ENCODE assay signal across 27 cellular contexts in the genomic region with DNA sequence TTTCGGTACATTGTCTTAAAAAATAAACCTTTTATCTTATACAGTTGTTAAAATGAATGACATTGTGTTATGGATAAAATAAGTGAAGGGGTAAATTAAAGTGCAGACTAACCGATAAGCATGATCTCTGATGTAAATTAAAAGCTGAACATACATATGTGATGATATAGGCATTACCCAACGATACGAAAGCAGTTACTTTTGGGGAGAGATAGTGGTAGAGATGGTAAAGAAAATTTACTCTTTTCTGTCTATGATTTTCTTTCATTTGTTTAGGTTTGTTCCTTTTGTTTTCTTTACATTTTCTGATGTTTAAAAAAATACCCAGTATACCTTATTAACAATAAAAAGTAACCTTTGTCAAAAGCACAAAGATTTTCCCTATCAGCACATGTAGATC.
"Had no signal": no experiment of that assay in that cellular context is flagged by ENCODE, and none has a peak within 500 bp of the region (broad histone marks: within the 10 kb centered on the region; RNA-seq: fewer than 3 reads in every experiment).

No MANE protein-coding gene starts in this region.

- DNase-seq: colonic mucosa; effector CD8-positive, alpha-beta T cell; foreskin keratinocyte; heart left ventricle; left cardiac atrium; left lung; psoas muscle; right cardiac atrium; small intestine; stimulated activated CD4-positive, alpha-beta T cell treated with anti-CD3 and anti-CD28 coated beads, Interleukin-12 subunit alpha, Interleukin-12 subunit beta, amount 100 ng/mL, for 4 hours; stimulated activated CD4-positive, alpha-beta T cell treated with anti-CD3 and anti-CD28 coated beads, Interleukin-1b, Interleukin-23, amount 100 ng/mL, for 48 hours; stimulated activated CD4-positive, alpha-beta T cell treated with anti-CD3 and anti-CD28 coated beads, Interleukin-4, amount 100 ng/mL, for 1 hour; stimulated activated CD8-positive, alpha-beta memory T cell treated with anti-CD3 and anti-CD28 coated beads, Interleukin-4, amount 100 ng/mL, for 48 hours; stimulated activated naive CD4-positive, alpha-beta T cell; stimulated activated naive CD8-positive, alpha-beta T cell treated with anti-CD3 and anti-CD28 coated beads, Interleukin-15, amount 100 ng/mL, for 72 hours; thyroid gland; trophoblast cell had no signal

- H3K27ac Mint-ChIP-seq: dendritic cell treated with granulocyte-macrophage colony-stimulating factor and Interleukin-4, amounts not matched to agents 40 ng/mL and 50 ng/mL, for 4 days; natural killer cell treated with Interleukin-12 subunit alpha and Interleukin-12 subunit beta and Interleukin-15 and Interleukin-18, amount 100 ng/mL, for 72 hours; stimulated activated naive CD8-positive, alpha-beta T cell treated with anti-CD3 and anti-CD28 coated beads, Interleukin-15, amount 100 ng/mL, for 72 hours had no signal

- ATAC-seq: foreskin keratinocyte; gastroesophageal sphincter; heart left ventricle; left cardiac atrium; left lung; natural killer cell treated with Interleukin-12 subunit alpha and Interleukin-12 subunit beta and Interleukin-15 and Interleukin-18, amount 100 ng/mL, for 72 hours; psoas muscle; right cardiac atrium had no signal

- H3K27me3 ChIP-seq: colonic mucosa, esophagus muscularis mucosa, foreskin keratinocyte, gastroesophageal sphincter, heart left ventricle, hepatocyte, left lung, neutrophil, suprapubic skin, thyroid gland, vagina had no signal

- H3K4me1 ChIP-seq: colonic mucosa had no signal

- H3K9me3 Mint-ChIP-seq: natural killer cell treated with Interleukin-12 subunit alpha and Interleukin-12 subunit beta and Interleukin-15 and Interleukin-18, amount 100 ng/mL, for 72 hours; stimulated activated naive CD8-positive, alpha-beta T cell treated with anti-CD3 and anti-CD28 coated beads, Interleukin-15, amount 100 ng/mL, for 72 hours had no signal

- H3K27me3 Mint-ChIP-seq: dendritic cell treated with granulocyte-macrophage colony-stimulating factor and Interleukin-4, amounts not matched to agents 40 ng/mL and 50 ng/mL, for 4 days; natural killer cell treated with Interleukin-12 subunit alpha and Interleukin-12 subunit beta and Interleukin-15 and Interleukin-18, amount 100 ng/mL, for 72 hours; stimulated activated naive CD8-positive, alpha-beta T cell treated with anti-CD3 and anti-CD28 coated beads, Interleukin-15, amount 100 ng/mL, for 72 hours had no signal

- H2AFZ ChIP-seq: hepatocyte had no signal

- FAIRE-seq: endothelial cell of umbilical vein, small intestine had no signal

- H3K27ac ChIP-seq: colonic mucosa, esophagus muscularis mucosa, foreskin keratinocyte, gastroesophageal sphincter, heart left ventricle, hepatocyte, left lung, neutrophil, psoas muscle, suprapubic skin, thyroid gland, vagina had no signal

- H3K9me3 ChIP-seq: colonic mucosa, esophagus muscularis mucosa, gastroesophageal sphincter, left lung, neutrophil, psoas muscle, suprapubic skin, thyroid gland, vagina had no signal

- H3K36me3 ChIP-seq: colonic mucosa, esophagus muscularis mucosa, gastroesophageal sphincter, heart left ventricle, left lung, neutrophil, suprapubic skin, thyroid gland, vagina had no signal

- H3K4me3 ChIP-seq: colonic mucosa, esophagus muscularis mucosa, gastroesophageal sphincter, heart left ventricle, hepatocyte, left lung, psoas muscle, suprapubic skin, thyroid gland, vagina had no signal

- H3K4me2 ChIP-seq: hepatocyte had no signal

- H3K4me3 Mint-ChIP-seq: dendritic cell treated with granulocyte-macrophage colony-stimulating factor and Interleukin-4, amounts not matched to agents 40 ng/mL and 50 ng/mL, for 4 days; natural killer cell treated with Interleukin-12 subunit alpha and Interleukin-12 subunit beta and Interleukin-15 and Interleukin-18, amount 100 ng/mL, for 72 hours; neural crest cell had no signal
